ENCODE assay signal across 11 cellular contexts in the genomic region with DNA sequence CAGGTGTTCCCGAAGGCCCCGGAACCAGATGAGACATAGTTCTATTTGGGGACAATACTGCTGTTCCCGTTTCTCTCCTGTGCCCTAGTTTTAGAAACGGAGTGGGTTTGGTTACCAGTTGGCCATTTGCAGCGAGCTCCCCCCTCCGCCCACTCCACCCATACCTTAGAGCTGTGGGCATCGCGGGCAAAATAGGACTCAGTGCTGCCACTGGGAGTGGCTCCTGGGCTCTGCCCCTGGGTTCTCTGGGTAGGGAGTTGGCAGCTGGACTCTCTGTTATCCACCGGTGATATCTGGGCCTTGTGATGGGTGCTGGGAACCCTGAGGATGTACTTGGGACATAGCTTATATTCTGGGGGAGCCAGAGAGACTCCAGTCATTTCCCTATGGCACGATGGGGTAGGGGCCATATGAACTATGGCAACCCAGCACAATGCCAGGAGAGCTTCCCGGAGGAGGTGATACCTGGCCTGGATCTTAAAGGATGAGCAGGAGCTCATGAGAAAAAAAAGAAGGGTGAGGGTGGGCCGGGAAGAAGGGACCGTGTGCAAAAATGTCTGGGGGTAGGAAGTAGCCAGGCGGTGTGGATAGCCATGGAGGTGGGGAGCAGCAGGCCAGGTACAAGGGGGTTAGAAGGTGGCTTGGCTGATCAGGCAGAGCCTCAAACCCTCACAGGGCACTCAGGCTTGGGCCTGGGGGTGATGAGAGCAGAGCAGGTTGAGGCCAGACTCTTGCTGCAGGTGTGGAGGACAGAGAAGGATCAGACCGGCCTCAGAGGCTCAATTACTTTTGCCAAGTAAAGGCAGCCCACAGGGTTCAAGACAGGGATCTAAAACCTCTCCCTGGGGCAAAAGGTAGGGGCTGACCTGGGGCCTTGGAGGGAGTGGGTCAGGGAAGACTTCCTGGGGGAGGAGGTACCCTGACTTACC. TPM values are rescaled to one million over a fixed set of nuclear protein-coding genes. Genes with fewer than 3 reads are reported as not detected.
A peak's percentile ranks its signal among the peaks of the same experiment; 100 is the strongest.
DNase-seq lines count a peak whose midpoint lies in the region; ATAC-seq and TF ChIP-seq lines count a peak whose summit lies in the region.
"Had no signal": no experiment of that assay in that cellular context is flagged by ENCODE, and none has a peak within 500 bp of the region (broad histone marks: within the 10 kb centered on the region; RNA-seq: fewer than 3 reads in every experiment).

No MANE protein-coding gene starts in this region.

- H3K4me3 ChIP-seq in Karpas-422 (ENCODE audit: low read length) (peak overlapping the region; percentile 15; the same call in 1 of the 2 replicates), mucosa of rectum (ENCODE audit: low read length in 2 of 2) (no peak overlapping the region), stomach (peak overlapping the region in 1 of 4 donors; percentile 9)

- peaks cover 79% of the 10 kb centered on the region for H3K79me2 ChIP-seq in Karpas-422 (ENCODE audit: low read length)

- 64 to 77% (median 71%) methylated on average over 13 to 15 of the region's 15 CpGs for WGBS in stomach, 5 donors

- intact Hi-C loops in stomach (cut with DNase I; ENCODE audit: low total_unique reads): no loop called here

- H2AFZ ChIP-seq in Karpas-422 (ENCODE audit: low read length): no peak overlapping the region

- H3K36me3 Mint-ChIP-seq in brain: peaks cover 35% of the 10 kb centered on the region

- H4K20me1 ChIP-seq in Karpas-422 (ENCODE audit: insufficient read depth, low read depth, low read length): peaks cover 13% of the 10 kb centered on the region; the same call in 1 of the 2 replicates

- peaks cover 82% of the 10 kb centered on the region for H3K4me1 ChIP-seq in Karpas-422 (ENCODE audit: low read length)
- H3K4me1 ChIP-seq in mucosa of rectum (ENCODE audit: control insufficient read depth in 2 of 2, insufficient read depth in 2 of 2, low read length in 2 of 2): peaks cover 12 to 37% of the 10 kb centered on the region in 2 donors
- H3K4me1 ChIP-seq in stomach: peaks cover 50 to 89% (median 76%) of the 10 kb centered on the region in 4 donors

- H3K27ac ChIP-seq in Karpas-422 (ENCODE audit: low read length) (peak overlapping the region; percentile 92), mucosa of rectum (ENCODE audit: low read depth in 2 of 2, low read length in 2 of 2) (peak overlapping the region; percentile 46 to 71), stomach (peak overlapping the region in 4 of 5 donors; percentile 45 to 68 (median 65))

- ATAC-seq in GM18909 (IDR thresholded peaks at IDR 0.05; ENCODE audit: poor library complexity, unreplicated experiment): no peak

- peak overlapping the region; percentile 68 for H3K9ac ChIP-seq in Karpas-422 (ENCODE audit: low read length)
- peak overlapping the region in 1 of 2 donors; percentile 13 for H3K9ac ChIP-seq in mucosa of rectum (ENCODE audit: low read depth in 1 of 2, low read length in 2 of 2)

- peak overlapping the region; percentile 55 for H3K4me2 ChIP-seq in Karpas-422 (ENCODE audit: low read depth, low read length, poor library complexity, severe bottlenecking)

- H3K9me3 ChIP-seq in Karpas-422 (ENCODE audit: low read length) (no peaks in the 10 kb centered on the region), mucosa of rectum (ENCODE audit: control insufficient read depth in 2 of 2, low read length in 2 of 2) (no peaks in the 10 kb centered on the region), stomach (no peaks in the 10 kb centered on the region)

- no peak for TF ChIP-seq POLR2A in stomach (IDR thresholded peaks at IDR 0.05)

- peaks cover 56% of the 10 kb centered on the region for H3K4me1 Mint-ChIP-seq in brain

- TF ChIP-seq CTCF in brain (conservative IDR thresholded peaks at IDR 0.05) (no peak), stomach (IDR thresholded peaks at IDR 0.05) (no peak)

- H3K36me3 ChIP-seq in Karpas-422 (ENCODE audit: insufficient read depth, low read length) (0 out of 2 replicates have a peak, but pooled peaks cover 8% of the 10 kb centered on the region), mucosa of rectum (ENCODE audit: control insufficient read depth in 2 of 2, insufficient read depth in 2 of 2, low read length in 2 of 2) (peaks cover 19 to 20% of the 10 kb centered on the region in 2 donors), stomach (peaks cover 0 to 35% (median 32%) of the 10 kb centered on the region in 4 donors)

- H3K9me2 ChIP-seq in Karpas-422 (replicated peaks; ENCODE audit: insufficient read depth, low read length): no peaks in the 10 kb centered on the region

- H3K27me3 Mint-ChIP-seq in brain: no peaks in the 10 kb centered on the region

- peak overlapping the region in 4 of 5 experiments; percentile 22 to 81 (median 70) for H3K27ac Mint-ChIP-seq in brain

- TF ChIP-seq EP300 in stomach (IDR thresholded peaks at IDR 0.05): no peak

- DNase-seq in Karpas-422: peak; percentile 62
- DNase-seq in stomach: no peak
- no peak for DNase-seq in COLO668 (lab: John Stamatoyannopoulos, UW; ENCODE audit: unreplicated experiment)
- DNase-seq in kidney glomerular epithelial cell (lab: John Stamatoyannopoulos, UW): no peak
- DNase-seq: activated CD4-positive, alpha-beta T cell treated with anti-CD3 and anti-CD28 coated beads for 4 hours; NCI-H187 treated with DMSO at 0.1 percent for 48 hours; NCI-H748 treated with DMSO at 0.1 percent for 48 hours; T-helper 2 cell had no signal

- H3K9me3 Mint-ChIP-seq in brain: peaks cover 0 to 5% (median 0%) of the 10 kb centered on the region in 5 experiments

- H3K4me3 Mint-ChIP-seq in brain: no peak overlapping the region

- H3K27me3 ChIP-seq in Karpas-422 (ENCODE audit: low read length) (no peaks in the 10 kb centered on the region), mucosa of rectum (ENCODE audit: control insufficient read depth in 2 of 2, insufficient read depth in 2 of 2, low read length in 2 of 2) (no peaks in the 10 kb centered on the region), stomach (no peaks in the 10 kb centered on the region)

RNA-seq across cellular contexts. Expression of gene SRC, which starts 9.6 kb away (rescaled TPM):
- 39.9 and 41.5 TPM in 2 replicates for total RNA-seq in Karpas-422 (2014; rRNA removed; shearing (Covaris generic); ENCODE audit: low replicate concordance)
- 60.3 TPM for polyA plus RNA-seq in brain (ENCODE audit: insufficient read depth, low read depth, low replicate concordance)
- total RNA-seq in stomach: 100 to 1,000 TPM in 1 of 5 donors, 10 to 100 TPM in 4; 31.6 to 471 (median 69.8) TPM
- 10 to 100 TPM; 40.7 to 47.4 (median 47.2) TPM for polyA plus RNA-seq in stomach
